In the genomic region with DNA sequence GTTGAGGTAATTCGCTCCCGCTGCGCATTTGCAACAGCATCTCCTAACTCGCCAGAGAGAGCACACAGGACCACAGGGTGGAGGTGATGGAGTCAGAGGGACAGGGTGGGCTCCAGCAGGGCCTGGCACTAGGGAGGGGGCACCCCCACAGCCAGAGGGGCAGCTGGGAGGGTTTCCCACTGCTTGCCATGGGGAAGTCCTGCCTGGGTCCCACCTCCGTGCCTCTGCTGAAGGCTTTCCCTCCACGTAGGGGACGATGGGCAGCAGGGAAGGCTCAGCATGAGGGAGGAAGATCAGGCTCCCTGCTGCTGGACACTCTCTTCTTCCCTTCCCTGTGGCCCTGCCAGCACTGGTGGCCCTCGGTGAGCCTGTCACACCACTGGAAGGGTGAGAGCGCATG, we compare ENCODE assay signal across 1 cellular context.
TF ChIP-seq lines count a peak whose summit lies in the region.

No MANE protein-coding gene starts in this region.

TF ChIP-seq in H1, 55 proteins besides CTCF, POLR2A, EP300 and RAD21:
- TF ChIP-seq HDAC6 (IDR thresholded peaks at IDR 0.05; ENCODE audit: low read depth, low read length) (no peak), RXRA (IDR thresholded peaks at IDR 0.05; ENCODE audit: insufficient read depth, low read depth, low read length) (no peak), JUN (IDR thresholded peaks at IDR 0.05; ENCODE audit: low read depth, low read length) (no peak), RBBP5 (IDR thresholded peaks at IDR 0.05; ENCODE audit: borderline replicate concordance, low read depth, low read length) (no peak), SP4 (IDR thresholded peaks at IDR 0.05; ENCODE audit: low read length) (no peak), SP1 (IDR thresholded peaks at IDR 0.05; ENCODE audit: low read depth, low read length) (no peak), SIRT6 (IDR thresholded peaks at IDR 0.05; ENCODE audit: low read length) (no peak), KDM4A (IDR thresholded peaks at IDR 0.05; ENCODE audit: low read depth, low read length, severe bottlenecking) (no peak), SAP30 (IDR thresholded peaks at IDR 0.05; ENCODE audit: insufficient read depth, insufficient replicate concordance, low read length) (no peak), SIN3A (conservative IDR thresholded peaks at IDR 0.05 in 1 of 2, IDR thresholded peaks at IDR 0.05 in 1 of 2; ENCODE audit: low read depth in 1 of 2, low read length in 2 of 2) (no peak)
- TF ChIP-seq, protein P1, sequence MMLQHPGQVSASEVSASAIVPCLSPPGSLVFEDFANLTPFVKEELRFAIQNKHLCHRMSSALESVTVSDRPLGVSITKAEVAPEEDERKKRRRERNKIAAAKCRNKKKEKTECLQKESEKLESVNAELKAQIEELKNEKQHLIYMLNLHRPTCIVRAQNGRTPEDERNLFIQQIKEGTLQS (IDR thresholded peaks at IDR 0.05; ENCODE audit: insufficient read depth, low read depth, low read length): no peak
- TF ChIP-seq, protein P2, sequence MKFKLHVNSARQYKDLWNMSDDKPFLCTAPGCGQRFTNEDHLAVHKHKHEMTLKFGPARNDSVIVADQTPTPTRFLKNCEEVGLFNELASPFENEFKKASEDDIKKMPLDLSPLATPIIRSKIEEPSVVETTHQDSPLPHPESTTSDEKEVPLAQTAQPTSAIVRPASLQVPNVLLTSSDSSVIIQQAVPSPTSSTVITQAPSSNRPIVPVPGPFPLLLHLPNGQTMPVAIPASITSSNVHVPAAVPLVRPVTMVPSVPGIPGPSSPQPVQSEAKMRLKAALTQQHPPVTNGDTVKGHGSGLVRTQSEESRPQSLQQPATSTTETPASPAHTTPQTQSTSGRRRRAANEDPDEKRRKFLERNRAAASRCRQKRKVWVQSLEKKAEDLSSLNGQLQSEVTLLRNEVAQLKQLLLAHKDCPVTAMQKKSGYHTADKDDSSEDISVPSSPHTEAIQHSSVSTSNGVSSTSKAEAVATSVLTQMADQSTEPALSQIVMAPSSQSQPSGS (IDR thresholded peaks at IDR 0.05; ENCODE audit: low read length): no peak
